Comparison of ENCODE assay signal across 1 cellular context in the genomic region with DNA sequence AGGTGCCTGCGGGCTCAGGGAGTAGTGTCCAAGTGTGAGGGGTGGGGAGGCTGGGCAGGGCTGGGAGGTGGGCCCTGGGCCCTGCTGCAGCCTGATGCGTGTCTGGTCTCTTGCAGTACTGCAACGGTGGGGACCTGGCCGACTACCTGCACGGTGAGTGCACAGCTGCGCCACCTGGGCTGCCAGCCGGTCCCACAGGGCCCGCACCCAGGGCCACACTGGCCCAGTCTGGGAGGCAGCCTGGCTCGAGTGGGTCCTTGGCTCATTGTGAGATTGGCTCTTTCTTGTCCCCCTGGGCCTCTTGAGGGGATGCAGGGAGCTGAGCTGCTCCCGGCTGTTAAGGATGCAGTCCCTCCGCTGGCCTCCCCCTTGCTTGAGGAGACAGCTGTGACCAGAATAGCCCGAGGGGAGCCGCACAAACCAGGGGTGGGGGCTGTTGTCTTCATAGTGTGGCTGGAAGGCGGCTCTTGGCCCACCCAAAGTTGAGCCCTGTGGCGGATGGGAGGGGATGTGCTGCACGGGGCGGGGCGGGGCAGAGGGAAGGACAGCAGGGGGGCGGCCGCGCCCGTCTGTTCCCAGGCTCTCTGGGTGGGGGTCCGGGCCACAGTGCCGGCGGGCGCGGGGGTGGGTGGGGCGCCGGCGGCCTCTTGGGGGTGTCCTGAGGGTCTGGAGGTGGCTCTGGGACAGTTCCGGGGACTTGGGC.
TF ChIP-seq lines count a peak whose summit lies in the region.

No MANE protein-coding gene starts in this region.

TF ChIP-seq in H1, 55 proteins besides CTCF, POLR2A, EP300 and RAD21:
- no peak for TF ChIP-seq POU5F1 (IDR thresholded peaks at IDR 0.05; ENCODE audit: low read depth, low read length)
- no peak for TF ChIP-seq CTBP2 (IDR thresholded peaks at IDR 0.05; ENCODE audit: borderline replicate concordance, insufficient read depth, insufficient read length, low read length)
- no peak for TF ChIP-seq HDAC2 (IDR thresholded peaks at IDR 0.05; ENCODE audit: borderline replicate concordance in 1 of 2, low read depth in 2 of 2, low read length in 2 of 2)
- TF ChIP-seq GTF2F1 (IDR thresholded peaks at IDR 0.05; ENCODE audit: borderline replicate concordance, low read depth, low read length) = no peak
- TF ChIP-seq BACH1 (IDR thresholded peaks at IDR 0.05; ENCODE audit: low read length) = no peak
- no peak for TF ChIP-seq SIX5 (IDR thresholded peaks at IDR 0.05; ENCODE audit: low read depth, low read length)
- TF ChIP-seq, protein P1, sequence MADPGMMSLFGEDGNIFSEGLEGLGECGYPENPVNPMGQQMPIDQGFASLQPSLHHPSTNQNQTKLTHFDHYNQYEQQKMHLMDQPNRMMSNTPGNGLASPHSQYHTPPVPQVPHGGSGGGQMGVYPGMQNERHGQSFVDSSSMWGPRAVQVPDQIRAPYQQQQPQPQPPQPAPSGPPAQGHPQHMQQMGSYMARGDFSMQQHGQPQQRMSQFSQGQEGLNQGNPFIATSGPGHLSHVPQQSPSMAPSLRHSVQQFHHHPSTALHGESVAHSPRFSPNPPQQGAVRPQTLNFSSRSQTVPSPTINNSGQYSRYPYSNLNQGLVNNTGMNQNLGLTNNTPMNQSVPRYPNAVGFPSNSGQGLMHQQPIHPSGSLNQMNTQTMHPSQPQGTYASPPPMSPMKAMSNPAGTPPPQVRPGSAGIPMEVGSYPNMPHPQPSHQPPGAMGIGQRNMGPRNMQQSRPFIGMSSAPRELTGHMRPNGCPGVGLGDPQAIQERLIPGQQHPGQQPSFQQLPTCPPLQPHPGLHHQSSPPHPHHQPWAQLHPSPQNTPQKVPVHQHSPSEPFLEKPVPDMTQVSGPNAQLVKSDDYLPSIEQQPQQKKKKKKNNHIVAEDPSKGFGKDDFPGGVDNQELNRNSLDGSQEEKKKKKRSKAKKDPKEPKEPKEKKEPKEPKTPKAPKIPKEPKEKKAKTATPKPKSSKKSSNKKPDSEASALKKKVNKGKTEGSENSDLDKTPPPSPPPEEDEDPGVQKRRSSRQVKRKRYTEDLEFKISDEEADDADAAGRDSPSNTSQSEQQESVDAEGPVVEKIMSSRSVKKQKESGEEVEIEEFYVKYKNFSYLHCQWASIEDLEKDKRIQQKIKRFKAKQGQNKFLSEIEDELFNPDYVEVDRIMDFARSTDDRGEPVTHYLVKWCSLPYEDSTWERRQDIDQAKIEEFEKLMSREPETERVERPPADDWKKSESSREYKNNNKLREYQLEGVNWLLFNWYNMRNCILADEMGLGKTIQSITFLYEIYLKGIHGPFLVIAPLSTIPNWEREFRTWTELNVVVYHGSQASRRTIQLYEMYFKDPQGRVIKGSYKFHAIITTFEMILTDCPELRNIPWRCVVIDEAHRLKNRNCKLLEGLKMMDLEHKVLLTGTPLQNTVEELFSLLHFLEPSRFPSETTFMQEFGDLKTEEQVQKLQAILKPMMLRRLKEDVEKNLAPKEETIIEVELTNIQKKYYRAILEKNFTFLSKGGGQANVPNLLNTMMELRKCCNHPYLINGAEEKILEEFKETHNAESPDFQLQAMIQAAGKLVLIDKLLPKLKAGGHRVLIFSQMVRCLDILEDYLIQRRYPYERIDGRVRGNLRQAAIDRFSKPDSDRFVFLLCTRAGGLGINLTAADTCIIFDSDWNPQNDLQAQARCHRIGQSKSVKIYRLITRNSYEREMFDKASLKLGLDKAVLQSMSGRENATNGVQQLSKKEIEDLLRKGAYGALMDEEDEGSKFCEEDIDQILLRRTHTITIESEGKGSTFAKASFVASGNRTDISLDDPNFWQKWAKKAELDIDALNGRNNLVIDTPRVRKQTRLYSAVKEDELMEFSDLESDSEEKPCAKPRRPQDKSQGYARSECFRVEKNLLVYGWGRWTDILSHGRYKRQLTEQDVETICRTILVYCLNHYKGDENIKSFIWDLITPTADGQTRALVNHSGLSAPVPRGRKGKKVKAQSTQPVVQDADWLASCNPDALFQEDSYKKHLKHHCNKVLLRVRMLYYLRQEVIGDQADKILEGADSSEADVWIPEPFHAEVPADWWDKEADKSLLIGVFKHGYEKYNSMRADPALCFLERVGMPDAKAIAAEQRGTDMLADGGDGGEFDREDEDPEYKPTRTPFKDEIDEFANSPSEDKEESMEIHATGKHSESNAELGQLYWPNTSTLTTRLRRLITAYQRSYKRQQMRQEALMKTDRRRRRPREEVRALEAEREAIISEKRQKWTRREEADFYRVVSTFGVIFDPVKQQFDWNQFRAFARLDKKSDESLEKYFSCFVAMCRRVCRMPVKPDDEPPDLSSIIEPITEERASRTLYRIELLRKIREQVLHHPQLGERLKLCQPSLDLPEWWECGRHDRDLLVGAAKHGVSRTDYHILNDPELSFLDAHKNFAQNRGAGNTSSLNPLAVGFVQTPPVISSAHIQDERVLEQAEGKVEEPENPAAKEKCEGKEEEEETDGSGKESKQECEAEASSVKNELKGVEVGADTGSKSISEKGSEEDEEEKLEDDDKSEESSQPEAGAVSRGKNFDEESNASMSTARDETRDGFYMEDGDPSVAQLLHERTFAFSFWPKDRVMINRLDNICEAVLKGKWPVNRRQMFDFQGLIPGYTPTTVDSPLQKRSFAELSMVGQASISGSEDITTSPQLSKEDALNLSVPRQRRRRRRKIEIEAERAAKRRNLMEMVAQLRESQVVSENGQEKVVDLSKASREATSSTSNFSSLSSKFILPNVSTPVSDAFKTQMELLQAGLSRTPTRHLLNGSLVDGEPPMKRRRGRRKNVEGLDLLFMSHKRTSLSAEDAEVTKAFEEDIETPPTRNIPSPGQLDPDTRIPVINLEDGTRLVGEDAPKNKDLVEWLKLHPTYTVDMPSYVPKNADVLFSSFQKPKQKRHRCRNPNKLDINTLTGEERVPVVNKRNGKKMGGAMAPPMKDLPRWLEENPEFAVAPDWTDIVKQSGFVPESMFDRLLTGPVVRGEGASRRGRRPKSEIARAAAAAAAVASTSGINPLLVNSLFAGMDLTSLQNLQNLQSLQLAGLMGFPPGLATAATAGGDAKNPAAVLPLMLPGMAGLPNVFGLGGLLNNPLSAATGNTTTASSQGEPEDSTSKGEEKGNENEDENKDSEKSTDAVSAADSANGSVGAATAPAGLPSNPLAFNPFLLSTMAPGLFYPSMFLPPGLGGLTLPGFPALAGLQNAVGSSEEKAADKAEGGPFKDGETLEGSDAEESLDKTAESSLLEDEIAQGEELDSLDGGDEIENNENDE (IDR thresholded peaks at IDR 0.05; ENCODE audit: insufficient replicate concordance, low read length) = no peak
- TF ChIP-seq SP1 (IDR thresholded peaks at IDR 0.05; ENCODE audit: low read depth, low read length) = no peak
- TF ChIP-seq ASH2L (IDR thresholded peaks at IDR 0.05; ENCODE audit: low read length) = no peak
- TF ChIP-seq TBP (IDR thresholded peaks at IDR 0.05; ENCODE audit: low read depth, low read length) = no peak
- no peak for TF ChIP-seq RNF2 (IDR thresholded peaks at IDR 0.05; ENCODE audit: borderline replicate concordance, low read depth, low read length, missing control alignments, poor library complexity, severe bottlenecking)
- TF ChIP-seq KDM4A (IDR thresholded peaks at IDR 0.05; ENCODE audit: low read depth, low read length, severe bottlenecking) = no peak
- TF ChIP-seq TAF1 (IDR thresholded peaks at IDR 0.05; ENCODE audit: low read depth, low read length) = no peak
- TF ChIP-seq TCF12 (IDR thresholded peaks at IDR 0.05; ENCODE audit: low read depth, low read length) = no peak
- TF ChIP-seq CBX8 (IDR thresholded peaks at IDR 0.05; ENCODE audit: borderline replicate concordance, low read depth, low read length) = no peak
- no peak for TF ChIP-seq RFX5 (IDR thresholded peaks at IDR 0.05; ENCODE audit: borderline replicate concordance, low read depth, low read length)
- TF ChIP-seq, protein P2, sequence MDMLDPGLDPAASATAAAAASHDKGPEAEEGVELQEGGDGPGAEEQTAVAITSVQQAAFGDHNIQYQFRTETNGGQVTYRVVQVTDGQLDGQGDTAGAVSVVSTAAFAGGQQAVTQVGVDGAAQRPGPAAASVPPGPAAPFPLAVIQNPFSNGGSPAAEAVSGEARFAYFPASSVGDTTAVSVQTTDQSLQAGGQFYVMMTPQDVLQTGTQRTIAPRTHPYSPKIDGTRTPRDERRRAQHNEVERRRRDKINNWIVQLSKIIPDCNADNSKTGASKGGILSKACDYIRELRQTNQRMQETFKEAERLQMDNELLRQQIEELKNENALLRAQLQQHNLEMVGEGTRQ (IDR thresholded peaks at IDR 0.05; ENCODE audit: low read length) = no peak
